1 cellular context compared by ENCODE assay signal in the genomic region with DNA sequence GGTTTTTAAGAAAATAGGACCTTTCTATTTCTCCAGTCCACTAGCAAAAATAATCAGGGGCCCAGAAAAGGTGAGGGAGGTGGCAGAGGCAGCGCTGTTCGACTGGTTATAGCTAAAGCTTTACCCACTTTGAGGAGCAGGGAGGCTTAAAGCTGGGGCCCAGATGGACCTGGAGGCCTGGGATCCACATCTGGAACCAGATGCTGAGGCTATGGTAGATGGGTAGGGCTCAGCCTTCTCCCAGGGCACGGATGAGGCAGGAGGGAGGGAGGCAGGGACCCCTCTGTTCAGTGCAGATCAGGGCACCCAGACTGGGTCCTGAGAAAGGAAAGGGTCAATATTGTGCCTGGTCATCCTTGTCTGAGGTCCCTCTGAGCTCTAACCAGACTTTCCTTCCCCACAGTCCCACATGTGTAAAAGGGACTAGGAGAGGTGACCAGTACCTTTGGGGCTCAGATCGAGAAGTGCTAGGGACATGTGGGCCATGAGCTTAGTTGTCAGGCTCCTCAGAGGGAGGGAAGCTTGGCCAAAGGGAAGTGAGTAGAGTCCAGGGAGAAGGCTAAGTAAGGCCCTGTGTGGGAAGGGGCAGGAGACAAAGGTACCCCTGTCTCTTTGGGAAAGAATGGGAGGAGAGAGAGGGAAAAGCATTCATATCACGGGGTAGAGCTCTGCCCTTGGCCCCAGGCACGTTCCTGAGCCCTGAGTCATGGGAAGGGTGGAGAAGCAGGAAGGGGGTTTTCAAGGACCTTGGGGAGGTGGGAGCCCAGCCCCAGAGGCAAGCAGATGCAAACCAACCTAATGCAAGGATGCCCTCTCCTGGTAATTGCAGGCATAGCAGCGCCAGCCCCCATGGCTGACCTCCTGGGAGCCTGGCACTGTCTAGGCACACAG.
TF ChIP-seq lines count a peak whose summit lies in the region.

No MANE protein-coding gene starts in this region.

TF ChIP-seq in GM12878, 131 proteins besides CTCF, POLR2A, EP300 and RAD21 (continued from another document):
- TF ChIP-seq BCL3 (IDR thresholded peaks at IDR 0.05; ENCODE audit: borderline replicate concordance, insufficient read depth, low read depth, low read length, poor library complexity, severe bottlenecking), result no peak
- TF ChIP-seq ATF2 (IDR thresholded peaks at IDR 0.05; ENCODE audit: low read length), result no peak
- TF ChIP-seq ETV6 (conservative IDR thresholded peaks at IDR 0.05 in 1 of 2, IDR thresholded peaks at IDR 0.05 in 1 of 2; ENCODE audit: borderline replicate concordance in 1 of 2, low read depth in 1 of 2), result no peak
- no peak for TF ChIP-seq SMAD5 (IDR thresholded peaks at IDR 0.05; ENCODE audit: low read depth)
- no peak for TF ChIP-seq ASH2L (IDR thresholded peaks at IDR 0.05; ENCODE audit: borderline replicate concordance, low read depth)
- no peak for TF ChIP-seq REST (IDR thresholded peaks at IDR 0.05; ENCODE audit: low read depth, low read length)
- TF ChIP-seq SIN3A (IDR thresholded peaks at IDR 0.05; ENCODE audit: low read depth, low read length), result no peak
- no peak for TF ChIP-seq MLLT1 (IDR thresholded peaks at IDR 0.05)
- TF ChIP-seq GATAD2B (conservative IDR thresholded peaks at IDR 0.05; ENCODE audit: low read depth), result no peak
- peak; percentile 23; the same call in 1 of the 2 replicates for TF ChIP-seq MTA2 (IDR thresholded peaks at IDR 0.05; ENCODE audit: low read depth)
- TF ChIP-seq NR2F1 (conservative IDR thresholded peaks at IDR 0.05), result no peak
- TF ChIP-seq HCFC1 (IDR thresholded peaks at IDR 0.05; ENCODE audit: low read length), result no peak
- peak; percentile 99 for TF ChIP-seq SMC3 (IDR thresholded peaks at IDR 0.05; ENCODE audit: borderline replicate concordance, low read length)
- peak; percentile 40 for TF ChIP-seq MEF2B (IDR thresholded peaks at IDR 0.05; ENCODE audit: partially characterized antibody, poor library complexity, severe bottlenecking)
- no peak for TF ChIP-seq ZNF217 (IDR thresholded peaks at IDR 0.05)
- TF ChIP-seq, protein P1, sequence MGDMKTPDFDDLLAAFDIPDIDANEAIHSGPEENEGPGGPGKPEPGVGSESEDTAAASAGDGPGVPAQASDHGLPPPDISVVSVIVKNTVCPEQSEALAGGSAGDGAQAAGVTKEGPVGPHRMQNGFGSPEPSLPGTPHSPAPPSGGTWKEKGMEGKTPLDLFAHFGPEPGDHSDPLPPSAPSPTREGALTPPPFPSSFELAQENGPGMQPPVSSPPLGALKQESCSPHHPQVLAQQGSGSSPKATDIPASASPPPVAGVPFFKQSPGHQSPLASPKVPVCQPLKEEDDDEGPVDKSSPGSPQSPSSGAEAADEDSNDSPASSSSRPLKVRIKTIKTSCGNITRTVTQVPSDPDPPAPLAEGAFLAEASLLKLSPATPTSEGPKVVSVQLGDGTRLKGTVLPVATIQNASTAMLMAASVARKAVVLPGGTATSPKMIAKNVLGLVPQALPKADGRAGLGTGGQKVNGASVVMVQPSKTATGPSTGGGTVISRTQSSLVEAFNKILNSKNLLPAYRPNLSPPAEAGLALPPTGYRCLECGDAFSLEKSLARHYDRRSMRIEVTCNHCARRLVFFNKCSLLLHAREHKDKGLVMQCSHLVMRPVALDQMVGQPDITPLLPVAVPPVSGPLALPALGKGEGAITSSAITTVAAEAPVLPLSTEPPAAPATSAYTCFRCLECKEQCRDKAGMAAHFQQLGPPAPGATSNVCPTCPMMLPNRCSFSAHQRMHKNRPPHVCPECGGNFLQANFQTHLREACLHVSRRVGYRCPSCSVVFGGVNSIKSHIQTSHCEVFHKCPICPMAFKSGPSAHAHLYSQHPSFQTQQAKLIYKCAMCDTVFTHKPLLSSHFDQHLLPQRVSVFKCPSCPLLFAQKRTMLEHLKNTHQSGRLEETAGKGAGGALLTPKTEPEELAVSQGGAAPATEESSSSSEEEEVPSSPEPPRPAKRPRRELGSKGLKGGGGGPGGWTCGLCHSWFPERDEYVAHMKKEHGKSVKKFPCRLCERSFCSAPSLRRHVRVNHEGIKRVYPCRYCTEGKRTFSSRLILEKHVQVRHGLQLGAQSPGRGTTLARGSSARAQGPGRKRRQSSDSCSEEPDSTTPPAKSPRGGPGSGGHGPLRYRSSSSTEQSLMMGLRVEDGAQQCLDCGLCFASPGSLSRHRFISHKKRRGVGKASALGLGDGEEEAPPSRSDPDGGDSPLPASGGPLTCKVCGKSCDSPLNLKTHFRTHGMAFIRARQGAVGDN (IDR thresholded peaks at IDR 0.05), result no peak
